Comparison of ENCODE assay signal across 24 cellular contexts in genomic region chrX:130793966-130794365, GRCh38.
DNase-seq lines count a peak whose midpoint lies in the region; ATAC-seq, FAIRE-seq and TF ChIP-seq lines count a peak whose summit lies in the region.
"Had no signal": no experiment of that assay in that cellular context is flagged by ENCODE, and none has a peak within 500 bp of the region (broad histone marks: within the 10 kb centered on the region; RNA-seq: fewer than 3 reads in every experiment).

No MANE protein-coding gene starts in this region.

- H3K36me3 Mint-ChIP-seq in mesothelial cell of epicardium = no peaks in the 10 kb centered on the region
- H3K36me3 Mint-ChIP-seq: brain had no signal

- H3K27ac ChIP-seq in spleen = no peak overlapping the region
- H3K27ac ChIP-seq: SJSA1, suprapubic skin had no signal

- no peak for ATAC-seq in HG03378 (IDR thresholded peaks at IDR 0.05; ENCODE audit: unreplicated experiment)
- no peak for ATAC-seq in Right ventricle myocardium inferior
- ATAC-seq: sciatic nerve had no signal

- no peaks in the 10 kb centered on the region for H3K36me3 ChIP-seq in spleen
- H3K36me3 ChIP-seq: SJSA1, suprapubic skin had no signal

- peak; percentile 11 for FAIRE-seq in GM19239 (lab: Jason Lieb, UNC)
- FAIRE-seq: RCC 7860, urothelium cell line had no signal

- H3K27ac Mint-ChIP-seq in mesothelial cell of epicardium = peak overlapping the region; percentile 28

- no peaks in the 10 kb centered on the region for H3K9me3 ChIP-seq in spleen
- H3K9me3 ChIP-seq: SJSA1, suprapubic skin had no signal

- no peak overlapping the region for H3K4me3 Mint-ChIP-seq in mesothelial cell of epicardium
- H3K4me3 Mint-ChIP-seq: brain had no signal

- H3K4me1 ChIP-seq in spleen = no peaks in the 10 kb centered on the region
- H3K4me1 ChIP-seq: SJSA1, suprapubic skin had no signal

- peaks cover 12% of the 10 kb centered on the region for H3K4me1 Mint-ChIP-seq in mesothelial cell of epicardium

- no peak overlapping the region for H3K4me3 ChIP-seq in spleen
- H3K4me3 ChIP-seq: lung, SJSA1, suprapubic skin had no signal

- H3K27me3 ChIP-seq in spleen (replicated peaks in 1 of 7) = no peaks in the 10 kb centered on the region
- H3K27me3 ChIP-seq: SJSA1, suprapubic skin had no signal

- intact Hi-C loops in spleen (cut with DNase I; ENCODE audit: low total_unique reads) = no loop called here
- intact Hi-C loops in Right ventricle myocardium inferior (cut with DNase I) = no loop called here

- no peak for TF ChIP-seq CTCF in mesothelial cell of epicardium (IDR thresholded peaks at IDR 0.05; ENCODE audit: unreplicated experiment)
- TF ChIP-seq CTCF in spleen (IDR thresholded peaks at IDR 0.05 in 8 of 11, conservative IDR thresholded peaks at IDR 0.05 in 3 of 11) = no peak

- H3K27me3 Mint-ChIP-seq in mesothelial cell of epicardium (ENCODE audit: low read depth) = peaks cover 15% of the 10 kb centered on the region
- H3K27me3 Mint-ChIP-seq: brain had no signal

- no peak for TF ChIP-seq POLR2A in spleen (IDR thresholded peaks at IDR 0.05)

- H3K9me3 Mint-ChIP-seq in mesothelial cell of epicardium = peaks cover 5% of the 10 kb centered on the region

- no peak for DNase-seq in GM19239 (ENCODE audit: insufficient read length, low spot score)
- peak; percentile 68 for DNase-seq in NCI-H69 (lab: John Stamatoyannopoulos, UW)
- DNase-seq in astrocyte of the hippocampus (ENCODE audit: low read depth, low spot score) = peak; percentile 20
- no peak for DNase-seq in mesothelial cell of epicardium (ENCODE audit: low spot score in 2 of 2, unreplicated experiment in 2 of 2)
- no peak for DNase-seq in spleen
- no peak for DNase-seq in Right ventricle myocardium inferior (ENCODE audit: missing footprints)
- DNase-seq: activated CD4-positive, alpha-beta T cell treated with anti-CD3 and anti-CD28 coated beads, Interleukin-2, amount 50 U/mL, for 4 hours; activated CD4-positive, CD25-positive, alpha-beta regulatory T cell; activated naive CD4-positive, alpha-beta T cell treated with Interleukin-2 at 50 U/mL for 16 hours; effector CD4-positive, alpha-beta T cell; IMR-90; NCI-H146; NCI-H2171; NCI-H510A treated with DMSO at 0.1 percent for 48 hours; stimulated activated naive CD4-positive, alpha-beta T cell; T-helper 1 cell had no signal

Comparison
In these comparisons a context has a peak if more than half of its experiments do, and no peak if none do; other contexts are left out.
1. DNase-seq: peak in NCI-H69 (single experiment) and astrocyte of the hippocampus (single experiment); none in GM19239 (single experiment), mesothelial cell of epicardium (0 of 2), spleen (single experiment) and Right ventricle myocardium inferior (single experiment).